Comparison of ENCODE assay signal across 1 cellular context in the genomic region with DNA sequence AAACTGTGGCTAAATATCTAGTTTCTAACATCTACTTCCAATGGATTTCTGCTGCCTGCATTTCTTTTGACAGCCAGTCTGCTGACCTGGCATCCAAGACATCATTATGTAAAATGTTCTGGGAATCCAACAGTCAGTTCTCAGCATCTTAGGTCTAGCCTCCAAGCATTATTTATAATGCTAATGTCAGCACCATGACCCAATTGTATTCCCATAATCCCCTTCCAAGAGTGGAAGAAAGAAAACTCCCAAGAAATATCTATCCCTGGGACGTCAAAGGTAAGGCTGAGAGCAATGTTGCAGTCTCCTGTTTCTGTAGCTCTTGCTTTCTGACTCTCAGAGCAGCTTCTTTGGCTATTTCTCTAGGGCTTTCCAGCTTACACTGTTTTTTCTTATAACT.
TF ChIP-seq lines count a peak whose summit lies in the region.

No MANE protein-coding gene starts in this region.

TF ChIP-seq in SK-N-SH treated with all-trans-retinoic acid at 6 μM for 48 hours, 23 proteins besides CTCF, POLR2A, EP300 and RAD21 (continued from another document):
- TF ChIP-seq ISL1 (CRISPR knock-in tag; IDR thresholded peaks at IDR 0.05) (no peak), TCF4 (CRISPR knock-in tag; IDR thresholded peaks at IDR 0.05; ENCODE audit: borderline replicate concordance) (no peak), TOX (CRISPR knock-in tag; IDR thresholded peaks at IDR 0.05; ENCODE audit: borderline replicate concordance) (no peak), ESRRG (CRISPR knock-in tag; IDR thresholded peaks at IDR 0.05) (no peak), ZNF8 (CRISPR knock-in tag; IDR thresholded peaks at IDR 0.05) (no peak), RARB (CRISPR knock-in tag; IDR thresholded peaks at IDR 0.05) (no peak)
